1 cellular context compared by ENCODE assay signal in the genomic region with DNA sequence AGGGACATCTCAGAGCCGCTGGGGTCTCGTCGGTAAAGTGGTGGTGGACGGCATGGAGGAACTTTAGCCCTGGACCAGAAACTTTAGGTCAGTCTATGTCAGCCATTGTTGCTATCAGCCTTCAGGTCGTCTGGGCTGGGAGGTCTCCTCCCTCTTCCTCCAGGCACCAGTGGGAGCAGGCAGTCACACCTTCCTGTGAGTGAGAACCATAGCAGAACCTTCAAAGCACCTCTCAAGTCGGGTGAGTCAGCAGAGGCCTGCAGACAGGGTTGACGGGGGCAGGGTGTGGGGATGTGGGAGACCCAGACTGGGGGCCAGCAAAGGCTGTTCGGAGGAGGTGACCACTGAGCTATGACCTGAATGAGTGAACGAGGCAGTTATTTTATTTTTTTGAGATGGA.
A peak's percentile ranks its signal among the peaks of the same experiment; 100 is the strongest.
TF ChIP-seq lines count a peak whose summit lies in the region.

No MANE protein-coding gene starts in this region.

TF ChIP-seq in A549, 52 proteins besides CTCF, POLR2A, EP300 and RAD21:
- TF ChIP-seq FOSL2 (IDR thresholded peaks at IDR 0.05) (no peak), FOSL2 (CRISPR knock-in tag; IDR thresholded peaks at IDR 0.05) (peak; percentile 36; the same call in 1 of the 2 replicates), RFX5 (IDR thresholded peaks at IDR 0.05) (no peak), CEBPB (IDR thresholded peaks at IDR 0.05) (no peak), PHF8 (IDR thresholded peaks at IDR 0.05; ENCODE audit: borderline replicate concordance, low read depth) (no peak)
